In genomic region chr7:73343671-73344380, GRCh38 we compare ENCODE assay signal across 19 cellular contexts. TPM values are rescaled to one million over a fixed set of nuclear protein-coding genes. Genes with fewer than 3 reads are reported as not detected.
DNase-seq lines count a peak whose midpoint lies in the region; ATAC-seq and TF ChIP-seq lines count a peak whose summit lies in the region.
"Had no signal": no experiment of that assay in that cellular context is flagged by ENCODE, and none has a peak within 500 bp of the region (broad histone marks: within the 10 kb centered on the region; RNA-seq: fewer than 3 reads in every experiment).

No MANE protein-coding gene starts in this region.

- no peaks in the 10 kb centered on the region for H3K36me3 Mint-ChIP-seq in neural progenitor cell

- H3K36me3 ChIP-seq in neural progenitor cell (no peaks in the 10 kb centered on the region), mammary epithelial cell (ENCODE audit: insufficient read depth, low read length) (no peaks in the 10 kb centered on the region)
- H3K36me3 ChIP-seq: SJCRH30 had no signal

- H3K27me3 ChIP-seq in neural progenitor cell: no peaks in the 10 kb centered on the region
- no peaks in the 10 kb centered on the region for H3K27me3 ChIP-seq in mammary epithelial cell (ENCODE audit: insufficient read depth, low read length)
- H3K27me3 ChIP-seq: SJCRH30 had no signal

- DNase-seq in Ammon's horn (ENCODE audit: low spot score): peak; percentile 31
- DNase-seq in COR-L47 (lab: John Stamatoyannopoulos, UW): peak; percentile 22
- DNase-seq in globus pallidus (ENCODE audit: low spot score): peak; percentile 49
- peak; percentile 27 for DNase-seq in neural progenitor cell (ENCODE audit: low spot score)
- DNase-seq in mammary epithelial cell: no peak
- no peak for DNase-seq in NCI-H524 (lab: John Stamatoyannopoulos, UW)
- DNase-seq: ACHN, AML-193, H9, Kasumi-1, MM.1S, NCI-H1436, NCI-H2227 treated with DMSO at 0.1 percent for 48 hours, NCI-H524 treated with DMSO at 0.1 percent for 48 hours, PC-3, SJCRH30 had no signal

- no peaks in the 10 kb centered on the region for H3K9me3 Mint-ChIP-seq in neural progenitor cell
- H3K9me3 Mint-ChIP-seq: H9 had no signal

- H3K27ac Mint-ChIP-seq in neural progenitor cell: peak overlapping the region; percentile 10
- H3K27ac Mint-ChIP-seq: H9 had no signal

- in situ Hi-C loops in mammary epithelial cell (cut with MboI; ENCODE audit: low sequenced_read_pairs in 2 of 2): no loop called here

- H3K9ac ChIP-seq in neural progenitor cell: no peak overlapping the region
- no peak overlapping the region for H3K9ac ChIP-seq in mammary epithelial cell (ENCODE audit: insufficient read depth, low read length)

- H3K4me3 ChIP-seq in neural progenitor cell: no peak overlapping the region
- no peak overlapping the region for H3K4me3 ChIP-seq in mammary epithelial cell (replicated peaks in 1 of 3; ENCODE audit: insufficient read depth in 1 of 3, low read depth in 2 of 3, low read length in 3 of 3)
- H3K4me3 ChIP-seq: SJCRH30 had no signal

- BruUV-seq in mammary epithelial cell (replicated peaks; lab: Mats Ljungman, UMichigan): no TSS peak

- H3K27me3 Mint-ChIP-seq in neural progenitor cell (ENCODE audit: insufficient read depth, low read depth): peaks cover 10% of the 10 kb centered on the region

- 88% methylated on average over 7 of the region's 7 CpGs for WGBS in mammary epithelial cell (ENCODE audit: low coverage, missing lambda C conversion rate)

- no peak for ATAC-seq in GM21737 (IDR thresholded peaks at IDR 0.05; ENCODE audit: unreplicated experiment)
- ATAC-seq: PC-3 had no signal

- H3K4me3 Mint-ChIP-seq in neural progenitor cell: no peak overlapping the region
- H3K4me3 Mint-ChIP-seq: H9, IgD-negative memory B cell had no signal

- no peaks in the 10 kb centered on the region for H3F3A ChIP-seq in neural progenitor cell (ENCODE audit: low read depth)

- TF ChIP-seq CTCF in neural progenitor cell (IDR thresholded peaks at IDR 0.05) (no peak), mammary epithelial cell (conservative IDR thresholded peaks at IDR 0.05 in 1 of 2, IDR thresholded peaks at IDR 0.05 in 1 of 2; ENCODE audit: extremely low read depth in 1 of 2, insufficient read depth in 1 of 2, low read depth in 1 of 2, low read length in 2 of 2) (no peak)

- H2AFZ ChIP-seq in neural progenitor cell (replicated peaks) (peak overlapping the region; percentile 37), mammary epithelial cell (ENCODE audit: low read depth, low read length) (no peak overlapping the region)

- H3K4me1 ChIP-seq in neural progenitor cell (peaks cover 14% of the 10 kb centered on the region), mammary epithelial cell (ENCODE audit: insufficient read depth, low read length) (no peaks in the 10 kb centered on the region)

- CTCF ChIA-PET in mammary epithelial cell (lab: Charles Lee; ENCODE audit: low non-redundant PET): no interaction called here

- intact Hi-C loops in mammary epithelial cell (cut with micrococcal nuclease): loop anchor here (5.0 kb wide), 1 partner anchor 388 kb away; no protein-coding TSS in a partner anchor

- dilution Hi-C loops in mammary epithelial cell (cut with HindIII; ENCODE audit: low sequenced_read_pairs): loop anchor here (5.0 kb wide), 1 partner anchor 58 kb away; no protein-coding TSS in a partner anchor

- H3K4me1 Mint-ChIP-seq in neural progenitor cell: peaks cover 26% of the 10 kb centered on the region

- H3K9me3 ChIP-seq in neural progenitor cell (ENCODE audit: low read depth): no peaks in the 10 kb centered on the region
- H3K9me3 ChIP-seq in mammary epithelial cell (replicated peaks; ENCODE audit: insufficient read depth, low read length): no peaks in the 10 kb centered on the region
- H3K9me3 ChIP-seq: SJCRH30 had no signal

- no peaks in the 10 kb centered on the region for H3K79me2 ChIP-seq in neural progenitor cell (ENCODE audit: low read depth)
- H3K79me2 ChIP-seq in mammary epithelial cell (ENCODE audit: insufficient read depth, low read length): no peaks in the 10 kb centered on the region

- H3K4me2 ChIP-seq in neural progenitor cell: no peak overlapping the region
- H3K4me2 ChIP-seq in mammary epithelial cell (ENCODE audit: insufficient read depth, low read depth, low read length): no peak overlapping the region

- H3K27ac ChIP-seq in neural progenitor cell (no peak overlapping the region), mammary epithelial cell (ENCODE audit: insufficient read depth, low read depth, low read length) (no peak overlapping the region)
- H3K27ac ChIP-seq: SJCRH30 had no signal

- H4K20me1 ChIP-seq in neural progenitor cell (ENCODE audit: low read depth) (no peaks in the 10 kb centered on the region), mammary epithelial cell (ENCODE audit: insufficient read depth, low read length) (no peaks in the 10 kb centered on the region)

RNA-seq across cellular contexts. Expression of gene FKBP6, which starts 15.9 kb away (rescaled TPM):
- total RNA-seq in neural progenitor cell (ENCODE audit: low replicate concordance): not detected in 2 replicates
- total RNA-seq in mammary epithelial cell: not detected
- polyA plus RNA-seq in mammary epithelial cell: 0.07 TPM
- polyA minus RNA-seq in mammary epithelial cell: not detected
- total RNA-seq: H9, HT-29, PC-3, SJCRH30 had no signal
- polyA plus RNA-seq: IgD-negative memory B cell had no signal

RNA-seq across cellular contexts. Expression of gene TRIM50, which starts 15.9 kb away (rescaled TPM):
- not detected in 2 replicates for total RNA-seq in neural progenitor cell (ENCODE audit: low replicate concordance)
- total RNA-seq in mammary epithelial cell: under 1 TPM in 1 of 2 donors, not detected in 1; under 0.01 TPM
- not detected for polyA plus RNA-seq in mammary epithelial cell
- polyA minus RNA-seq in mammary epithelial cell: not detected
- total RNA-seq: H9, HT-29, PC-3, SJCRH30 had no signal
- polyA plus RNA-seq: IgD-negative memory B cell had no signal

RNA-seq across cellular contexts. Expression of gene NSUN5, which starts 35.2 kb away (rescaled TPM):
- 23.3 and 48.6 TPM in 2 replicates for total RNA-seq in neural progenitor cell (ENCODE audit: low replicate concordance)
- total RNA-seq in mammary epithelial cell: 10 to 100 TPM; 20.3 to 39.1 TPM
- 31.4 TPM for polyA plus RNA-seq in mammary epithelial cell
- 15.3 TPM for polyA minus RNA-seq in mammary epithelial cell

Comparison
In these comparisons a context has a peak if more than half of its experiments do, and no peak if none do; other contexts are left out.
1. DNase-seq: peak in Ammon's horn (single experiment), COR-L47 (single experiment), globus pallidus (single experiment) and neural progenitor cell (single experiment); none in mammary epithelial cell (single experiment) and NCI-H524 (0 of 2).